In genomic region chr16:67311607-67312449, GRCh38 we compare ENCODE assay signal across 8 cellular contexts. TPM values are rescaled to one million over a fixed set of nuclear protein-coding genes. Genes with fewer than 3 reads are reported as not detected.
DNase-seq lines count a peak whose midpoint lies in the region; ATAC-seq, FAIRE-seq and TF ChIP-seq lines count a peak whose summit lies in the region.

No MANE protein-coding gene starts in this region.

- TF ChIP-seq POLR2A in vagina (IDR thresholded peaks at IDR 0.05), result no peak
- no peak for TF ChIP-seq POLR2A in testis (IDR thresholded peaks at IDR 0.05)

- peak overlapping the region; percentile 46 for H3K4me2 ChIP-seq in osteoblast (ENCODE audit: insufficient read depth, low read length)

- H3K36me3 ChIP-seq in osteoblast (ENCODE audit: insufficient read depth, low read length) (no peaks in the 10 kb centered on the region), vagina (no peaks in the 10 kb centered on the region), testis (ENCODE audit: low read depth, missing control alignments) (no peaks in the 10 kb centered on the region), H7 (replicated peaks; ENCODE audit: control insufficient read depth, insufficient read depth, low read length) (no peaks in the 10 kb centered on the region)

- WGBS in testis, 2 donors, result 69 to 74% methylated on average over 5 of the region's 5 CpGs

- intact Hi-C loops in vagina (cut with DNase I), result no loop called here
- intact Hi-C loops in testis (cut with DNase I; ENCODE audit: low total_unique reads), result no loop called here

- H3K9me3 ChIP-seq in osteoblast (ENCODE audit: low read depth, low read length), result no peaks in the 10 kb centered on the region
- H3K9me3 ChIP-seq in vagina, result no peaks in the 10 kb centered on the region
- no peaks in the 10 kb centered on the region for H3K9me3 ChIP-seq in testis

- peak; percentile 63 for FAIRE-seq in GM18507 (lab: Jason Lieb, UNC)

- H3K27ac ChIP-seq in osteoblast (ENCODE audit: low read depth, low read length) (peak overlapping the region; percentile 89), vagina (peak overlapping the region; percentile 73), testis (no peak overlapping the region)

- TF ChIP-seq CTCF in cardiac fibroblast (IDR thresholded peaks at IDR 0.05; ENCODE audit: low read depth, low read length) (no peak), osteoblast (IDR thresholded peaks at IDR 0.05; ENCODE audit: extremely low read depth, low read depth, low read length) (no peak), vagina (IDR thresholded peaks at IDR 0.05) (no peak), testis (IDR thresholded peaks at IDR 0.05) (no peak)

- no peaks in the 10 kb centered on the region for H3K79me2 ChIP-seq in osteoblast (ENCODE audit: insufficient read depth, low read length)

- H3K4me1 ChIP-seq in osteoblast (ENCODE audit: insufficient read depth, low read length) (peaks cover 19% of the 10 kb centered on the region), vagina (no peaks in the 10 kb centered on the region), testis (no peaks in the 10 kb centered on the region)

- DNase-seq in GM18507 (ENCODE audit: extremely low spot score, insufficient read length, low read depth), result peak; percentile 60
- DNase-seq in SW 1271 (lab: John Stamatoyannopoulos, UW), result peak; percentile 81 to 88
- DNase-seq in cardiac fibroblast (ENCODE audit: low read depth in 2 of 2), result peak; percentile 97 to 100
- peak; percentile 96 for DNase-seq in osteoblast (ENCODE audit: insufficient read length, low spot score, missing footprints)
- no peak for DNase-seq in vagina (ENCODE audit: extremely low spot score in 2 of 2)
- no peak for DNase-seq in testis
- no peak for DNase-seq in H7

- H4K20me1 ChIP-seq in osteoblast (ENCODE audit: insufficient read depth, low read length), result no peaks in the 10 kb centered on the region

- ATAC-seq in HG02798 (IDR thresholded peaks at IDR 0.05; ENCODE audit: poor library complexity, unreplicated experiment), result peak; percentile 84

- H3K27me3 ChIP-seq in osteoblast (ENCODE audit: insufficient read depth, low read length) (no peaks in the 10 kb centered on the region), vagina (no peaks in the 10 kb centered on the region), testis (no peaks in the 10 kb centered on the region), H7 (ENCODE audit: control insufficient read depth, insufficient read depth, low read length) (no peaks in the 10 kb centered on the region)

- H3K4me3 ChIP-seq in cardiac fibroblast (replicated peaks in 1 of 2; ENCODE audit: low read depth in 2 of 2, low read length in 2 of 2) (no peak overlapping the region), osteoblast (ENCODE audit: insufficient read depth, low read length) (no peak overlapping the region), vagina (no peak overlapping the region), testis (no peak overlapping the region), H7 (ENCODE audit: insufficient read depth, low read depth, low read length) (no peak overlapping the region)

- no peak overlapping the region for H2AFZ ChIP-seq in osteoblast (ENCODE audit: low read length)

RNA-seq across cellular contexts. Expression of gene KCTD19, which starts 14.7 kb away (rescaled TPM):
- total RNA-seq in osteoblast (not detected in 2 replicates), vagina (not detected), testis (100 to 1,000 TPM in 1 of 2 donors, 10 to 100 TPM in 1; 59.2 to 102 TPM)
- 144 TPM for polyA plus RNA-seq in testis (ENCODE audit: insufficient read depth, low read depth, low replicate concordance)
- 0.89 and 2.1 TPM in 2 replicates for total RNA-seq in H7 (2014; rRNA removed; shearing (Covaris generic))

RNA-seq across cellular contexts. Expression of gene LRRC36, which starts 14.8 kb away (rescaled TPM):
- total RNA-seq in osteoblast (not detected in 2 replicates), vagina (not detected), testis (10 to 100 TPM; 28.3 to 40.9 TPM)
- polyA plus RNA-seq in testis (ENCODE audit: insufficient read depth, low read depth, low replicate concordance), result 94.5 TPM
- 0.44 TPM in 1 of 2 replicates, not detected in the other for total RNA-seq in H7 (2014; rRNA removed; shearing (Covaris generic))

RNA-seq across cellular contexts. Expression of gene PLEKHG4, which starts 32.5 kb away (rescaled TPM):
- 31.8 and 41.6 TPM in 2 replicates for total RNA-seq in osteoblast
- total RNA-seq in vagina, result 9.8 TPM
- total RNA-seq in testis, result 100 to 1,000 TPM in 1 of 2 donors, 10 to 100 TPM in 1; 86.5 to 137 TPM
- polyA plus RNA-seq in testis (ENCODE audit: insufficient read depth, low read depth, low replicate concordance), result 102 TPM
- total RNA-seq in H7 (2014; rRNA removed; shearing (Covaris generic)), result 9.6 and 15.0 TPM in 2 replicates

Comparison
In these comparisons a context has a peak if more than half of its experiments do, and no peak if none do; other contexts are left out.
1. DNase-seq: peak in GM18507 (single experiment), SW 1271 (2 of 2), cardiac fibroblast (2 of 2) and osteoblast (single experiment); none in vagina (0 of 2), testis (single experiment) and H7 (single experiment).
2. H3K27ac ChIP-seq: peak in osteoblast (single experiment) and vagina (single experiment); none in testis (0 of 2).
3. RNA of gene KCTD19, which starts 14.7 kb away (total RNA-seq): 59.2 to 102 TPM in testis; 0.89 to 2.1 TPM in H7, not detected in osteoblast and not detected in vagina (single experiment); every median in the first group is over 10 times any median in the second.
4. RNA of gene LRRC36, which starts 14.8 kb away (total RNA-seq): 28.3 to 40.9 TPM in testis; 0.44 TPM in H7, not detected in osteoblast and not detected in vagina (single experiment); every median in the first group is over 10 times any median in the second.